ENCODE assay signal across 22 cellular contexts in the genomic region with DNA sequence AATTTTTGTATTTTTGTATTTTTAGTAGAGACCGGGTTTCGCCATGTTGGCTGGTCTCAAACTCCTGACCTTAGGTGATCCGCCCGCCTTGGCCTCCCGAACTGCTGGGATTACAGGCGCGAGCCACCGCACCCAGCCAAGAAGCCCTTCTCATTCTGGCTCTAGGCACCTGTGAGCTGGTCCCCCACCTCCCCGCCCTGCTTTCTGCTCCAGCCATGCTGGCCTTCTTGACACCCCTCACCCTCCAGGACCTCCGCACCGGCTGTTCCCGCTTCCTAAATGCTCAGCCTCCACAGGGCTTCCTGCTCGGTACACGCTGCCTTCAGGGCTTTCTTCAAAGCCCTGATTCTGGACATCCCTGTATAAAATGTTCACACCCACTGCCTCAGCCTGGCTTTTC. TPM values are rescaled to one million over a fixed set of nuclear protein-coding genes. Genes with fewer than 3 reads are reported as not detected.
DNase-seq lines count a peak whose midpoint lies in the region; ATAC-seq and TF ChIP-seq lines count a peak whose summit lies in the region.
"Had no signal": no experiment of that assay in that cellular context is flagged by ENCODE, and none has a peak within 500 bp of the region (broad histone marks: within the 10 kb centered on the region; RNA-seq: fewer than 3 reads in every experiment).

No MANE protein-coding gene starts in this region.

- TF ChIP-seq EP300 in stomach (IDR thresholded peaks at IDR 0.05): no peak

- H3K9me3 ChIP-seq in stomach (no peaks in the 10 kb centered on the region), breast epithelium (no peaks in the 10 kb centered on the region), ascending aorta (no peaks in the 10 kb centered on the region)
- H3K9me3 ChIP-seq: adrenal gland, esophagus squamous epithelium, HAP-1, left lung, thoracic aorta had no signal

- peaks cover 50% of the 10 kb centered on the region for H3K4me1 Mint-ChIP-seq in activated T-cell treated with anti-CD3 and anti-CD28 coated beads, Interleukin-2, amount 50 U/mL, for 72 hours (ENCODE audit: low read depth)
- H3K4me1 Mint-ChIP-seq in activated CD4-positive, alpha-beta memory T cell treated with anti-CD3 and anti-CD28 coated beads, Interleukin-2, amount 10 ng/mL, durations not matched to agents 7 days and 5 days: peaks cover 41% of the 10 kb centered on the region
- peaks cover 3% of the 10 kb centered on the region for H3K4me1 Mint-ChIP-seq in glutamatergic neuron (ENCODE audit: low read depth, unreplicated experiment)

- no peaks in the 10 kb centered on the region for H3K36me3 Mint-ChIP-seq in activated T-cell treated with anti-CD3 and anti-CD28 coated beads, Interleukin-2, amount 50 U/mL, for 72 hours (ENCODE audit: insufficient read depth in 2 of 2)
- no peaks in the 10 kb centered on the region for H3K36me3 Mint-ChIP-seq in activated CD4-positive, alpha-beta memory T cell treated with anti-CD3 and anti-CD28 coated beads, Interleukin-2, amount 10 ng/mL, durations not matched to agents 7 days and 5 days (ENCODE audit: low read depth)
- no peaks in the 10 kb centered on the region for H3K36me3 Mint-ChIP-seq in glutamatergic neuron (ENCODE audit: unreplicated experiment)

- intact Hi-C loops in stomach (cut with DNase I; ENCODE audit: low total_unique reads) (no loop called here), breast epithelium (cut with DNase I; ENCODE audit: low total_unique reads) (no loop called here), ascending aorta (cut with DNase I) (no loop called here)

- TF ChIP-seq POLR2A in stomach (IDR thresholded peaks at IDR 0.05) (no peak), breast epithelium (IDR thresholded peaks at IDR 0.05) (no peak)

- no peak for ATAC-seq in activated T-cell treated with anti-CD3 and anti-CD28 coated beads, Interleukin-2, amount 50 U/mL, for 72 hours (replicated peaks in 1 of 2)
- no peak for ATAC-seq in GM18868 (IDR thresholded peaks at IDR 0.05; ENCODE audit: unreplicated experiment)
- ATAC-seq: left lung, Panc1 had no signal

- H3K4me1 ChIP-seq in stomach (peaks cover 17 to 57% (median 43%) of the 10 kb centered on the region in 4 donors), breast epithelium (no peaks in the 10 kb centered on the region), ascending aorta (no peaks in the 10 kb centered on the region)
- H3K4me1 ChIP-seq: HAP-1 had no signal

- no peaks in the 10 kb centered on the region for H3K27me3 Mint-ChIP-seq in activated T-cell treated with anti-CD3 and anti-CD28 coated beads, Interleukin-2, amount 50 U/mL, for 72 hours (ENCODE audit: low read depth)
- H3K27me3 Mint-ChIP-seq in activated CD4-positive, alpha-beta memory T cell treated with anti-CD3 and anti-CD28 coated beads, Interleukin-2, amount 10 ng/mL, durations not matched to agents 7 days and 5 days: no peaks in the 10 kb centered on the region
- peaks cover 16% of the 10 kb centered on the region for H3K27me3 Mint-ChIP-seq in glutamatergic neuron (ENCODE audit: unreplicated experiment)

- CTCF ChIA-PET in activated CD4-positive, alpha-beta memory T cell treated with anti-CD3 and anti-CD28 coated beads, Interleukin-2, amount 10 ng/mL, durations not matched to agents 7 days and 5 days (lab: Charles Lee): interaction anchor here (0.9 to 3.0 kb wide), 4 partner anchors 13 to 223 kb away, joined by 3 to 17 read pairs (median 3); no protein-coding TSS in a partner anchor

- H3K27ac ChIP-seq in stomach: no peak overlapping the region
- no peak overlapping the region for H3K27ac ChIP-seq in breast epithelium
- no peak overlapping the region for H3K27ac ChIP-seq in ascending aorta
- H3K27ac ChIP-seq: adrenal gland, left lung, thoracic aorta had no signal

- no peak for DNase-seq in activated T-cell treated with anti-CD3 and anti-CD28 coated beads, Interleukin-2, amount 50 U/mL, for 72 hours
- DNase-seq in activated T-cell treated with anti-CD3 and anti-CD28 coated beads for 4 hours (no peak), glutamatergic neuron (peak; percentile 12), stomach (peak; percentile 22), breast epithelium (ENCODE audit: low spot score in 2 of 2) (no peak), ascending aorta (ENCODE audit: low spot score in 2 of 2) (no peak)
- DNase-seq in activated CD4-positive, alpha-beta memory T cell treated with anti-CD3 and anti-CD28 coated beads, Interleukin-2, amount 10 ng/mL, durations not matched to agents 7 days and 5 days: peak; percentile 16
- DNase-seq: cortex of kidney, DMS 273 treated with DMSO at 0.1 percent for 48 hours, esophagus squamous epithelium, hippocampal formation, KG1, left lung, NCI-H146, NCI-H510A treated with DMSO at 0.1 percent for 48 hours, nephron progenitor cell had no signal

- no peaks in the 10 kb centered on the region for H3K9me3 Mint-ChIP-seq in activated T-cell treated with anti-CD3 and anti-CD28 coated beads, Interleukin-2, amount 50 U/mL, for 72 hours
- H3K9me3 Mint-ChIP-seq in activated CD4-positive, alpha-beta memory T cell treated with anti-CD3 and anti-CD28 coated beads, Interleukin-2, amount 10 ng/mL, durations not matched to agents 7 days and 5 days: no peaks in the 10 kb centered on the region
- peaks cover 6% of the 10 kb centered on the region for H3K9me3 Mint-ChIP-seq in glutamatergic neuron (ENCODE audit: unreplicated experiment)
- H3K9me3 Mint-ChIP-seq: nephron progenitor cell had no signal

- H3K36me3 ChIP-seq in stomach (peaks cover 0 to 4% (median 0%) of the 10 kb centered on the region in 4 donors), breast epithelium (no peaks in the 10 kb centered on the region), ascending aorta (no peaks in the 10 kb centered on the region)
- H3K36me3 ChIP-seq: adrenal gland, esophagus squamous epithelium, HAP-1, left lung, thoracic aorta had no signal

- H3K27ac Mint-ChIP-seq in activated T-cell treated with anti-CD3 and anti-CD28 coated beads, Interleukin-2, amount 50 U/mL, for 72 hours: peak overlapping the region; percentile 6
- no peak overlapping the region for H3K27ac Mint-ChIP-seq in activated CD4-positive, alpha-beta memory T cell treated with anti-CD3 and anti-CD28 coated beads, Interleukin-2, amount 10 ng/mL, durations not matched to agents 7 days and 5 days
- no peak overlapping the region for H3K27ac Mint-ChIP-seq in glutamatergic neuron (ENCODE audit: unreplicated experiment)

- H3K4me3 Mint-ChIP-seq in activated T-cell treated with anti-CD3 and anti-CD28 coated beads, Interleukin-2, amount 50 U/mL, for 72 hours: peak overlapping the region; percentile 19 to 53
- H3K4me3 Mint-ChIP-seq in activated CD4-positive, alpha-beta memory T cell treated with anti-CD3 and anti-CD28 coated beads, Interleukin-2, amount 10 ng/mL, durations not matched to agents 7 days and 5 days: no peak overlapping the region
- no peak overlapping the region for H3K4me3 Mint-ChIP-seq in glutamatergic neuron (ENCODE audit: unreplicated experiment)
- H3K4me3 Mint-ChIP-seq: nephron progenitor cell had no signal

- no peak for TF ChIP-seq CTCF in glutamatergic neuron (IDR thresholded peaks at IDR 0.05; ENCODE audit: partially characterized antibody, unreplicated experiment)
- no peak for TF ChIP-seq CTCF in stomach (IDR thresholded peaks at IDR 0.05)
- TF ChIP-seq CTCF in breast epithelium (IDR thresholded peaks at IDR 0.05): no peak
- TF ChIP-seq CTCF in ascending aorta (IDR thresholded peaks at IDR 0.05): no peak

- no peak overlapping the region for H3K4me3 ChIP-seq in stomach
- H3K4me3 ChIP-seq in breast epithelium: no peak overlapping the region
- no peak overlapping the region for H3K4me3 ChIP-seq in ascending aorta
- H3K4me3 ChIP-seq: adrenal gland, esophagus squamous epithelium, HAP-1, left lung, thoracic aorta had no signal

- H3K27me3 ChIP-seq in stomach (peaks cover 0 to 15% (median 0%) of the 10 kb centered on the region in 3 donors), breast epithelium (no peaks in the 10 kb centered on the region), ascending aorta (no peaks in the 10 kb centered on the region)
- H3K27me3 ChIP-seq: adrenal gland, left lung had no signal

- POLR2A ChIA-PET in activated CD4-positive, alpha-beta memory T cell treated with anti-CD3 and anti-CD28 coated beads, Interleukin-2, amount 10 ng/mL, durations not matched to agents 7 days and 5 days (lab: Charles Lee): interaction anchor here (2.4 to 3.2 kb wide), 2 partner anchors 15 to 172 kb away, joined by 9 to 15 read pairs; no protein-coding TSS in a partner anchor

- WGBS in stomach, 5 donors: 67 to 82% (median 77%) methylated on average over 12 to 14 of the region's 14 CpGs

RNA-seq across cellular contexts. Expression of gene FXYD2, which starts 5.5 kb away (rescaled TPM):
- total RNA-seq in activated T-cell treated with anti-CD3 and anti-CD28 coated beads, Interleukin-2, amount 50 U/mL, for 72 hours: 1 to 10 TPM; 2.4 to 3.7 TPM
- total RNA-seq in activated CD4-positive, alpha-beta memory T cell treated with anti-CD3 and anti-CD28 coated beads, Interleukin-2, amount 10 ng/mL, durations not matched to agents 7 days and 5 days: under 1 TPM; 0.33 to 0.48 TPM
- 0.44 TPM for total RNA-seq in glutamatergic neuron (ENCODE audit: unreplicated experiment)
- 1 to 10 TPM in 1 of 5 donors, under 1 TPM in 1, not detected in 3; 0.45 to 7.0 TPM for total RNA-seq in stomach
- 1 to 10 TPM; 1.0 to 7.8 (median 4.0) TPM for polyA plus RNA-seq in stomach
- 1 to 10 TPM in 2 of 3 donors, under 1 TPM in 1; 0.66 to 2.0 (median 1.3) TPM for total RNA-seq in breast epithelium
- not detected for total RNA-seq in ascending aorta
- total RNA-seq: thoracic aorta had no signal
- polyA plus RNA-seq: AG04450 had no signal

RNA-seq across cellular contexts. Expression of gene DSCAML1, which starts 33.1 kb away (rescaled TPM):
- total RNA-seq in activated T-cell treated with anti-CD3 and anti-CD28 coated beads, Interleukin-2, amount 50 U/mL, for 72 hours: 1 to 10 TPM; 1.5 to 2.5 TPM
- total RNA-seq in activated CD4-positive, alpha-beta memory T cell treated with anti-CD3 and anti-CD28 coated beads, Interleukin-2, amount 10 ng/mL, durations not matched to agents 7 days and 5 days: under 1 TPM in 1 of 2 experiments, not detected in 1; 0.03 TPM
- total RNA-seq in glutamatergic neuron (ENCODE audit: unreplicated experiment): 0.07 TPM
- total RNA-seq in stomach: 1 to 10 TPM in 2 of 5 donors, under 1 TPM in 3; 0.14 to 2.9 (median 0.45) TPM
- polyA plus RNA-seq in stomach: under 1 TPM; 0.08 to 0.75 (median 0.46) TPM
- 1 to 10 TPM in 1 of 3 donors, under 1 TPM in 2; 0.33 to 1.8 (median 0.64) TPM for total RNA-seq in breast epithelium
- total RNA-seq in ascending aorta: not detected
- polyA plus RNA-seq: AG04450 had no signal

RNA-seq across cellular contexts. Expression of gene FXYD6, which starts 46.4 kb away (rescaled TPM):
- total RNA-seq in activated T-cell treated with anti-CD3 and anti-CD28 coated beads, Interleukin-2, amount 50 U/mL, for 72 hours: under 1 TPM; 0.17 to 0.25 TPM
- not detected for total RNA-seq in activated CD4-positive, alpha-beta memory T cell treated with anti-CD3 and anti-CD28 coated beads, Interleukin-2, amount 10 ng/mL, durations not matched to agents 7 days and 5 days
- total RNA-seq in glutamatergic neuron (ENCODE audit: unreplicated experiment) (57.1 TPM), stomach (100 to 1,000 TPM in 1 of 5 donors, 10 to 100 TPM in 4; 12.7 to 187 (median 47.0) TPM), breast epithelium (10 to 100 TPM; 16.0 to 25.0 (median 20.3) TPM), ascending aorta (16.4 TPM)
- 10 to 100 TPM; 22.5 to 39.4 (median 25.6) TPM for polyA plus RNA-seq in stomach

Comparison
In these comparisons a context has a peak if more than half of its experiments do, and no peak if none do; other contexts are left out.
1. DNase-seq: peak in activated CD4-positive, alpha-beta memory T cell treated with anti-CD3 and anti-CD28 coated beads, Interleukin-2, amount 10 ng/mL, durations not matched to agents 7 days and 5 days (single experiment), glutamatergic neuron (single experiment) and stomach (single experiment); none in activated T-cell treated with anti-CD3 and anti-CD28 coated beads, Interleukin-2, amount 50 U/mL, for 72 hours (0 of 2), activated T-cell treated with anti-CD3 and anti-CD28 coated beads for 4 hours (single experiment), breast epithelium (0 of 2) and ascending aorta (0 of 2).
2. H3K4me3 Mint-ChIP-seq: peak in activated T-cell treated with anti-CD3 and anti-CD28 coated beads, Interleukin-2, amount 50 U/mL, for 72 hours (2 of 2); none in activated CD4-positive, alpha-beta memory T cell treated with anti-CD3 and anti-CD28 coated beads, Interleukin-2, amount 10 ng/mL, durations not matched to agents 7 days and 5 days (single experiment) and glutamatergic neuron (single experiment).
3. RNA of gene FXYD6, which starts 46.4 kb away (total RNA-seq): 57.1 TPM in glutamatergic neuron (single experiment), 12.7 to 187 TPM in stomach, 16.0 to 25.0 TPM in breast epithelium and 16.4 TPM in ascending aorta (single experiment); 0.17 to 0.25 TPM in activated T-cell treated with anti-CD3 and anti-CD28 coated beads, Interleukin-2, amount 50 U/mL, for 72 hours and not detected in activated CD4-positive, alpha-beta memory T cell treated with anti-CD3 and anti-CD28 coated beads, Interleukin-2, amount 10 ng/mL, durations not matched to agents 7 days and 5 days; every median in the first group is over 10 times any median in the second.